ENCODE assay signal across 7 cellular contexts in the genomic region with DNA sequence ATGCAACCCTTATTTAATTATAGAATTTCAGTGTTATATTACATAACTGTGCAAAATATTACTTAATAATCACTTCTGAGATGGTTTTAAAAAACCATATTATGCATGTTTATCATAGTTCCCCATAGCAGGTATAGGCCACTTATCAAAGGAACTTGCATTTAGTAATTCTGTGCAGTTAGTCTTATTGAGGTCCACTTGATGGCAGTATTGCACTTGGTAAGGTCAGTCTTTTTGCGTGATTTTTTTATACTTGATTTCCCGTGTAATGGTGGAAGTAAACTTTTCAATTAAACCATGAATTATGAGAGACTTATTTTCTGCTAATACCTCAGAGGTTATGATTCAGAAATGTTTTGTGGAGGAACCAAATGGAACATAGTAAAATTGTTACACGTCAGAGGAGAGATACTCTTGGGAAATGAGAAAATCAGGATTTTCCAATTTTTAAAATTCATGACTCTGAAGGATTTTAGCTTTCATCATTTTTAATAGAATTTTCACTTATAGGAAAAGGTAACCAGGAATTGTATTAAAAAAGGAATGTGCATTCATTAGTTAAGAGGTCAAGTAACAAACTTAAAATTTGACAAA.
DNase-seq lines count a peak whose midpoint lies in the region; ATAC-seq and TF ChIP-seq lines count a peak whose summit lies in the region.

No MANE protein-coding gene starts in this region.

- ATAC-seq in GM18517 (IDR thresholded peaks at IDR 0.05; ENCODE audit: unreplicated experiment), result no peak

- intact Hi-C loops in ovary (cut with DNase I), result no loop called here

- no peaks in the 10 kb centered on the region for H3K36me3 ChIP-seq in ovary

- H3K27ac ChIP-seq in ovary, result no peak overlapping the region

- no peaks in the 10 kb centered on the region for H3K27me3 ChIP-seq in ovary

- H3K4me1 ChIP-seq in ovary (ENCODE audit: insufficient read depth), result no peaks in the 10 kb centered on the region

- no peak for TF ChIP-seq POLR2A in ovary (IDR thresholded peaks at IDR 0.05)

- TF ChIP-seq EP300 in ovary (IDR thresholded peaks at IDR 0.05), result no peak

- no peaks in the 10 kb centered on the region for H3K9me3 ChIP-seq in ovary

- peak; percentile 7 for DNase-seq in GM04504 (ENCODE audit: low read depth)
- peak; percentile 4 for DNase-seq in HuH-7 (ENCODE audit: low spot score)
- peak; percentile 25 for DNase-seq in RPMI8226
- DNase-seq in fibroblast of the aortic adventitia (ENCODE audit: low read depth), result peak; percentile 84
- peak; percentile 39 for DNase-seq in smooth muscle cell of the brain vasculature (ENCODE audit: low read depth, low spot score)
- no peak for DNase-seq in ovary

- H3K4me3 ChIP-seq in fibroblast of the aortic adventitia (ENCODE audit: low read depth, low read length) (no peak overlapping the region), ovary (no peak overlapping the region)

- TF ChIP-seq CTCF in fibroblast of the aortic adventitia (IDR thresholded peaks at IDR 0.05; ENCODE audit: insufficient read depth, low read length), result peak; percentile 67
- no peak for TF ChIP-seq CTCF in ovary (IDR thresholded peaks at IDR 0.05)

- 5 to 9% (median 8%) methylated on average over 3 of the region's 3 CpGs for WGBS in ovary, 3 donors

Comparison
In these comparisons a context has a peak if more than half of its experiments do, and no peak if none do; other contexts are left out.
1. DNase-seq: peak in GM04504 (single experiment), HuH-7 (single experiment), RPMI8226 (single experiment), fibroblast of the aortic adventitia (single experiment) and smooth muscle cell of the brain vasculature (single experiment); none in ovary (0 of 5).